ENCODE assay signal across 17 cellular contexts in genomic region chrX:39675619-39676018, GRCh38.
A peak's percentile ranks its signal among the peaks of the same experiment; 100 is the strongest.
DNase-seq lines count a peak whose midpoint lies in the region; ATAC-seq and TF ChIP-seq lines count a peak whose summit lies in the region.
"Had no signal": no experiment of that assay in that cellular context is flagged by ENCODE, and none has a peak within 500 bp of the region (broad histone marks: within the 10 kb centered on the region; RNA-seq: fewer than 3 reads in every experiment).

No MANE protein-coding gene starts in this region.

- no peaks in the 10 kb centered on the region for H3K9me2 ChIP-seq in SK-N-SH

- no peak overlapping the region for H3K9ac ChIP-seq in SK-N-SH

- H3K36me3 ChIP-seq in SK-N-SH (replicated peaks in 1 of 2; ENCODE audit: control insufficient read depth in 1 of 2, insufficient read depth in 2 of 2, low read length in 1 of 2) = no peaks in the 10 kb centered on the region
- no peaks in the 10 kb centered on the region for H3K36me3 ChIP-seq in mucosa of descending colon (ENCODE audit: low read depth)
- H3K36me3 ChIP-seq: HAP-1, prostate gland had no signal

- no peak overlapping the region for H3K4me3 ChIP-seq in SK-N-SH (ENCODE audit: low read depth in 2 of 2, low read length in 1 of 2)
- no peak overlapping the region for H3K4me3 ChIP-seq in mucosa of descending colon
- H3K4me3 ChIP-seq: HAP-1, prostate gland had no signal

- TF ChIP-seq CTCF in SK-N-SH (IDR thresholded peaks at IDR 0.05) (no peak), mucosa of descending colon (IDR thresholded peaks at IDR 0.05) (no peak)

- no peak for ATAC-seq in SK-N-SH treated with all-trans-retinoic acid at 6 μM for 48 hours
- peak; percentile 43 for ATAC-seq in mucosa of descending colon
- ATAC-seq: CD8-positive, alpha-beta T cell; naive thymus-derived CD8-positive, alpha-beta T cell had no signal

- H4K20me1 ChIP-seq in SK-N-SH (ENCODE audit: insufficient read depth) = no peaks in the 10 kb centered on the region

- H3K4me1 ChIP-seq in SK-N-SH (ENCODE audit: control insufficient read depth in 1 of 2, insufficient read depth in 2 of 2, low read depth in 1 of 2, low read length in 1 of 2) (peaks cover 0 to 15% of the 10 kb centered on the region in 2 experiments; a peak in 1 of 4 replicates), mucosa of descending colon (ENCODE audit: low read depth) (no peaks in the 10 kb centered on the region)
- H3K4me1 ChIP-seq: HAP-1, prostate gland had no signal

- no peaks in the 10 kb centered on the region for H3K27me3 ChIP-seq in SK-N-SH (ENCODE audit: insufficient read depth)

- no peak for DNase-seq in SK-N-SH
- DNase-seq in fibroblast of gingiva (ENCODE audit: low read depth) = peak; percentile 1
- DNase-seq in mucosa of descending colon = peak in 1 of 3 donors; percentile 47
- no peak for DNase-seq in RPMI8226
- no peak for DNase-seq in NCI-H82 treated with DMSO at 0.1 percent for 48 hours (lab: John Stamatoyannopoulos, UW; ENCODE audit: unreplicated experiment)
- DNase-seq in dermis blood vessel endothelial cell = no peak
- no peak for DNase-seq in NCI-H128 (lab: John Stamatoyannopoulos, UW; ENCODE audit: unreplicated experiment)
- DNase-seq: 8988T; activated CD4-positive, CD25-positive, alpha-beta regulatory T cell; activated effector memory CD4-positive, alpha-beta T cell treated with Interleukin-2 at 50 U/mL for 16 hours; CD8-positive, alpha-beta T cell; cortex of kidney; naive thymus-derived CD8-positive, alpha-beta T cell; NCI-H82 had no signal

- H2AFZ ChIP-seq in SK-N-SH (ENCODE audit: low read depth) = no peak overlapping the region

- no peak overlapping the region for H3K27ac ChIP-seq in SK-N-SH (ENCODE audit: low read depth in 2 of 2, low read length in 1 of 2)
- H3K27ac ChIP-seq: prostate gland had no signal

- no peaks in the 10 kb centered on the region for H3F3A ChIP-seq in SK-N-SH (replicated peaks; ENCODE audit: insufficient read depth)

- 36% methylated on average over 2 of the region's 2 CpGs for WGBS in SK-N-SH (ENCODE audit: low lambda C conversion rate)

- H3K79me2 ChIP-seq in SK-N-SH (ENCODE audit: insufficient read depth) = no peaks in the 10 kb centered on the region

- POLR2A ChIA-PET in SK-N-SH (lab: Yijun Ruan, JAX) = interaction anchor here (1.3 kb wide), 1 partner anchor 14 kb away, joined by 3 read pairs; no protein-coding TSS in a partner anchor

- H3K4me2 ChIP-seq in SK-N-SH = no peak overlapping the region

- CTCF ChIA-PET in SK-N-SH (lab: Yijun Ruan, JAX) = interaction anchor here (1.4 kb wide), 1 partner anchor 10 kb away, joined by 4 read pairs; no protein-coding TSS in a partner anchor

- no peak for TF ChIP-seq EP300 in SK-N-SH (IDR thresholded peaks at IDR 0.05; ENCODE audit: borderline replicate concordance in 1 of 2, low read depth in 1 of 2, low read length in 1 of 2)

- H3K9me3 ChIP-seq in SK-N-SH (no peaks in the 10 kb centered on the region), mucosa of descending colon (no peaks in the 10 kb centered on the region)
- H3K9me3 ChIP-seq: HAP-1, prostate gland had no signal

- intact Hi-C loops in mucosa of descending colon (cut with DNase I, micrococcal nuclease) = no loop called here

- TF ChIP-seq RAD21 in SK-N-SH (IDR thresholded peaks at IDR 0.05; ENCODE audit: low read length) = no peak

TF ChIP-seq in SK-N-SH, 30 proteins besides CTCF, POLR2A, EP300 and RAD21:
- TF ChIP-seq USF1 (IDR thresholded peaks at IDR 0.05; ENCODE audit: borderline replicate concordance, low read depth) (peak; percentile 27; the same call in 1 of the 2 replicates), FOSL2 (IDR thresholded peaks at IDR 0.05; ENCODE audit: borderline replicate concordance, low read depth) (no peak), MAX (IDR thresholded peaks at IDR 0.05; ENCODE audit: low read depth) (no peak), FOXM1 (IDR thresholded peaks at IDR 0.05; ENCODE audit: low read depth) (no peak)

TF ChIP-seq in SK-N-SH treated with all-trans-retinoic acid at 6 μM for 48 hours, 23 proteins besides CTCF, POLR2A, EP300 and RAD21:
- TF ChIP-seq ESRRG (CRISPR knock-in tag; IDR thresholded peaks at IDR 0.05) (no peak), TSHZ2 (CRISPR knock-in tag; IDR thresholded peaks at IDR 0.05) (no peak), CREB5 (CRISPR knock-in tag; IDR thresholded peaks at IDR 0.05; ENCODE audit: low read depth) (no peak), BACH2 (CRISPR knock-in tag; IDR thresholded peaks at IDR 0.05; ENCODE audit: borderline replicate concordance) (no peak), TCF4 (CRISPR knock-in tag; IDR thresholded peaks at IDR 0.05; ENCODE audit: borderline replicate concordance) (no peak), POU6F1 (CRISPR knock-in tag; IDR thresholded peaks at IDR 0.05; ENCODE audit: borderline replicate concordance, low read depth) (no peak), CSRNP3 (CRISPR knock-in tag; IDR thresholded peaks at IDR 0.05) (no peak), ZC3H10 (CRISPR knock-in tag; IDR thresholded peaks at IDR 0.05) (no peak), PPARA (CRISPR knock-in tag; IDR thresholded peaks at IDR 0.05; ENCODE audit: borderline replicate concordance) (no peak), CSDC2 (CRISPR knock-in tag; IDR thresholded peaks at IDR 0.05) (no peak), GLIS3 (CRISPR knock-in tag; IDR thresholded peaks at IDR 0.05) (no peak), ZNF565 (CRISPR knock-in tag; conservative IDR thresholded peaks at IDR 0.05; ENCODE audit: low read depth) (no peak), ZNF8 (CRISPR knock-in tag; IDR thresholded peaks at IDR 0.05) (no peak), ZNF70 (CRISPR knock-in tag; IDR thresholded peaks at IDR 0.05) (no peak), TOX (CRISPR knock-in tag; IDR thresholded peaks at IDR 0.05; ENCODE audit: borderline replicate concordance) (no peak)
